In the genomic region with DNA sequence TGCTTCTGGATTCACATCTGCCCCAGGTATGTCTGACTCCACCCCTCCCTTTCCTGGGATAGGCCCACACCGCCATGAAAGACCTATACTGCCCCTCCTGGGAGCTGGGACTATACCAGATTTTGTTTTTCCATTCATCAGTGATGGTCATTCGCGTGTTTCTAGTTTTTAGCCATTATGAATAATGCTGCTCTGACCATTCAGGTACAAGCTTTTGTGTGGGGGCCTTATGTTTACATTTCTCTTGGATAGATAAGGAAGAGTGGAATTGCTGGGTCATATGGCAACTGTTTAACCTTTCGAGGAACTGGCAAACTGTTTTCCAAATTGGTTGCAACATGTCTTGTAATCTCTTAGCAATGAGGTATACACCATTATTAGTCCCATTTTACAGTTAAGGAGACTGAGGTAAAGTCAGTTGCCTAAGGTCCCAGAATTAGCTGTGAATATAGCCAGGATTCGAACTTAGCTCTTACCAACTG, we compare ENCODE assay signal across 8 cellular contexts. TPM values are rescaled to one million over a fixed set of nuclear protein-coding genes. Genes with fewer than 3 reads are reported as not detected.
DNase-seq lines count a peak whose midpoint lies in the region; ATAC-seq and TF ChIP-seq lines count a peak whose summit lies in the region.

No MANE protein-coding gene starts in this region.

- H3K4me3 ChIP-seq in GM06990 (replicated peaks; ENCODE audit: low read depth, low read length) = no peak overlapping the region; the same call in 1 of the 2 replicates
- H3K4me3 ChIP-seq in MM.1S (ENCODE audit: low read length) = peak overlapping the region; percentile 79; the same call in 1 of the 2 replicates
- peak overlapping the region in 8 of 59 donors; percentile 48 to 93 (median 90) for H3K4me3 ChIP-seq in dorsolateral prefrontal cortex
- no peak overlapping the region for H3K4me3 ChIP-seq in heart left ventricle

- peaks cover 21% of the 10 kb centered on the region for H3K79me2 ChIP-seq in MM.1S (ENCODE audit: low read length)

- peaks cover 24% of the 10 kb centered on the region for H3K4me1 Mint-ChIP-seq in nephron progenitor cell

- H3K9me3 ChIP-seq in MM.1S (replicated peaks; ENCODE audit: insufficient read depth, low read length) (no peaks in the 10 kb centered on the region), heart left ventricle (no peaks in the 10 kb centered on the region)

- H3K27ac ChIP-seq in MM.1S (ENCODE audit: low read length) = peak overlapping the region; percentile 49; the same call in 1 of the 2 replicates
- peak overlapping the region in 33 of 59 donors; percentile 18 to 89 (median 79) for H3K27ac ChIP-seq in dorsolateral prefrontal cortex
- peak overlapping the region in 1 of 12 donors; percentile 66 for H3K27ac ChIP-seq in heart left ventricle

- peak overlapping the region; percentile 88 for H3K4me2 ChIP-seq in MM.1S (ENCODE audit: low read depth, low read length)

- peaks cover 15% of the 10 kb centered on the region for H3F3A ChIP-seq in MM.1S (ENCODE audit: insufficient read depth, low read length)

- peaks cover 13% of the 10 kb centered on the region for H3K36me3 ChIP-seq in GM06990 (ENCODE audit: control insufficient read depth, insufficient read depth, low read length)
- no peaks in the 10 kb centered on the region for H3K36me3 ChIP-seq in MM.1S (replicated peaks; ENCODE audit: insufficient read depth, low read length)
- peaks cover 0 to 30% (median 21%) of the 10 kb centered on the region in 9 donors for H3K36me3 ChIP-seq in heart left ventricle

- H3K9me3 Mint-ChIP-seq in nephron progenitor cell = no peaks in the 10 kb centered on the region

- H3K36me3 Mint-ChIP-seq in nephron progenitor cell (ENCODE audit: low read depth) = peaks cover 14% of the 10 kb centered on the region

- TF ChIP-seq POLR2A in heart left ventricle (IDR thresholded peaks at IDR 0.05) = no peak

- no peak overlapping the region for H2AFZ ChIP-seq in MM.1S (ENCODE audit: low read length)

- peak overlapping the region; percentile 81; the same call in 1 of the 2 replicates for H3K9ac ChIP-seq in MM.1S (ENCODE audit: low read length)

- no peak overlapping the region for H3K27ac Mint-ChIP-seq in nephron progenitor cell

- H3K4me1 ChIP-seq in MM.1S (ENCODE audit: low read length) (peaks cover 32% of the 10 kb centered on the region), heart left ventricle (peaks cover 0 to 40% (median 28%) of the 10 kb centered on the region in 12 donors)

- no peaks in the 10 kb centered on the region for H4K20me1 ChIP-seq in MM.1S (ENCODE audit: insufficient read depth, low read length)

- TF ChIP-seq CTCF in GM06990 (IDR thresholded peaks at IDR 0.05; ENCODE audit: insufficient read depth, low read length, poor library complexity, severe bottlenecking) (peak; percentile 6), MM.1S (IDR thresholded peaks at IDR 0.05; ENCODE audit: low read length) (peak; percentile 24), dorsolateral prefrontal cortex (IDR thresholded peaks at IDR 0.05 in 54 of 56, conservative IDR thresholded peaks at IDR 0.05 in 2 of 56; ENCODE audit: low read depth in 1 of 56, partially characterized antibody in 56 of 56) (no peak), nephron progenitor cell (IDR thresholded peaks at IDR 0.05) (no peak), heart left ventricle (IDR thresholded peaks at IDR 0.05) (peak in 1 of 12 donors; percentile 10)

- 83 to 87% (median 84%) methylated on average over 5 of the region's 5 CpGs for WGBS in heart left ventricle, 4 donors

- H3K27me3 Mint-ChIP-seq in nephron progenitor cell (ENCODE audit: low read depth, poor library complexity) = peaks cover 3% of the 10 kb centered on the region

- no peaks in the 10 kb centered on the region for H3K9me2 ChIP-seq in MM.1S (replicated peaks; ENCODE audit: insufficient read depth, low read length)

- no peaks in the 10 kb centered on the region for H3K27me3 ChIP-seq in GM06990 (replicated peaks; ENCODE audit: control insufficient read depth, insufficient read depth, low read length)
- no peaks in the 10 kb centered on the region for H3K27me3 ChIP-seq in MM.1S (replicated peaks; ENCODE audit: insufficient read depth, low read length)
- no peaks in the 10 kb centered on the region for H3K27me3 ChIP-seq in dorsolateral prefrontal cortex
- no peaks in the 10 kb centered on the region for H3K27me3 ChIP-seq in heart left ventricle

- peak overlapping the region; percentile 79 for H3K4me3 Mint-ChIP-seq in nephron progenitor cell

- intact Hi-C loops in dorsolateral prefrontal cortex (cut with DNase I) (loop anchor here (2.0 to 5.0 kb wide), 2 partner anchors 37 to 59 kb away; partner anchors contain the start of gene RNF215 (in 1 of the 2)), heart left ventricle (cut with DNase I) (loop anchor here in 7 of 10 donors (1.0 to 5.0 kb wide), 7 partner anchors 29 to 59 kb away; partner anchors contain the start of genes CASTOR1 (in 5 of the 7), RNF215 (in 2 of the 7), CCDC157 (in 1 of the 7) and SF3A1 (in 1 of the 7))

- no peak for ATAC-seq in GM18873 (IDR thresholded peaks at IDR 0.05; ENCODE audit: low FRiP score, unreplicated experiment)
- no peak for ATAC-seq in heart left ventricle

- DNase-seq in GM06990 (ENCODE audit: extremely low read depth, insufficient read length) (no peak), MM.1S (no peak), dorsolateral prefrontal cortex (no peak), nephron progenitor cell (no peak), NCI-H2081 treated with DMSO at 0.1 percent for 48 hours (lab: John Stamatoyannopoulos, UW) (no peak), heart left ventricle (no peak)
- DNase-seq in stimulated activated CD4-positive, alpha-beta T cell treated with anti-CD3 and anti-CD28 coated beads, Interleukin-1b, Interleukin-23, amount 100 ng/mL, for 48 hours = no peak

RNA-seq across cellular contexts. Expression of gene TBC1D10A, which starts 1.2 kb away (rescaled TPM):
- 10 to 100 TPM in 116 of 120 experiments, 1 to 10 TPM in 4; 8.7 to 34.6 (median 16.2) TPM for total RNA-seq in dorsolateral prefrontal cortex
- total RNA-seq in heart left ventricle = 10 to 100 TPM in 1 of 9 donors, 1 to 10 TPM in 8; 4.3 to 10.1 (median 7.1) TPM
- polyA plus RNA-seq in heart left ventricle = 1 to 10 TPM; 4.5 to 9.5 TPM

RNA-seq across cellular contexts. Expression of gene SF3A1, which starts 28.8 kb away (rescaled TPM):
- 100 to 1,000 TPM; 120 to 195 (median 158) TPM for total RNA-seq in dorsolateral prefrontal cortex
- 100 to 1,000 TPM in 4 of 9 donors, 10 to 100 TPM in 5; 57.7 to 142 (median 99.2) TPM for total RNA-seq in heart left ventricle
- 10 to 100 TPM; 11.4 to 31.3 TPM for polyA plus RNA-seq in heart left ventricle

RNA-seq across cellular contexts. Expression of gene CCDC157, which starts 28.9 kb away (rescaled TPM):
- total RNA-seq in dorsolateral prefrontal cortex (10 to 100 TPM in 1 of 120 experiments, 1 to 10 TPM in 119; 1.9 to 13.1 (median 6.2) TPM), heart left ventricle (1 to 10 TPM in 5 of 9 donors, under 1 TPM in 4; 0.45 to 1.7 (median 1.1) TPM)
- 1 to 10 TPM in 1 of 2 donors, under 1 TPM in 1; 0.42 to 1.4 TPM for polyA plus RNA-seq in heart left ventricle

RNA-seq across cellular contexts. Expression of gene CASTOR1, which starts 38.6 kb away (rescaled TPM):
- total RNA-seq in dorsolateral prefrontal cortex (10 to 100 TPM in 109 of 120 experiments, 1 to 10 TPM in 11; 4.6 to 43.5 (median 15.5) TPM), heart left ventricle (10 to 100 TPM in 3 of 9 donors, 1 to 10 TPM in 6; 3.8 to 16.6 (median 7.1) TPM)
- 10 to 100 TPM in 1 of 2 donors, 1 to 10 TPM in 1; 7.0 to 10.2 TPM for polyA plus RNA-seq in heart left ventricle

RNA-seq across cellular contexts. Expression of gene RNF215, which starts 59.3 kb away (rescaled TPM):
- total RNA-seq in dorsolateral prefrontal cortex = 10 to 100 TPM; 18.9 to 55.4 (median 34.4) TPM
- total RNA-seq in heart left ventricle = 10 to 100 TPM in 1 of 9 donors, 1 to 10 TPM in 8; 3.3 to 12.2 (median 6.7) TPM
- 1 to 10 TPM; 4.2 to 7.0 TPM for polyA plus RNA-seq in heart left ventricle

Comparison
In these comparisons a context has a peak if more than half of its experiments do, and no peak if none do; other contexts are left out.
1. CTCF ChIP-seq: peak in GM06990 (single experiment) and MM.1S (single experiment); none in dorsolateral prefrontal cortex (0 of 56) and nephron progenitor cell (single experiment).